Comparison of ENCODE assay signal across 8 cellular contexts in the genomic region with DNA sequence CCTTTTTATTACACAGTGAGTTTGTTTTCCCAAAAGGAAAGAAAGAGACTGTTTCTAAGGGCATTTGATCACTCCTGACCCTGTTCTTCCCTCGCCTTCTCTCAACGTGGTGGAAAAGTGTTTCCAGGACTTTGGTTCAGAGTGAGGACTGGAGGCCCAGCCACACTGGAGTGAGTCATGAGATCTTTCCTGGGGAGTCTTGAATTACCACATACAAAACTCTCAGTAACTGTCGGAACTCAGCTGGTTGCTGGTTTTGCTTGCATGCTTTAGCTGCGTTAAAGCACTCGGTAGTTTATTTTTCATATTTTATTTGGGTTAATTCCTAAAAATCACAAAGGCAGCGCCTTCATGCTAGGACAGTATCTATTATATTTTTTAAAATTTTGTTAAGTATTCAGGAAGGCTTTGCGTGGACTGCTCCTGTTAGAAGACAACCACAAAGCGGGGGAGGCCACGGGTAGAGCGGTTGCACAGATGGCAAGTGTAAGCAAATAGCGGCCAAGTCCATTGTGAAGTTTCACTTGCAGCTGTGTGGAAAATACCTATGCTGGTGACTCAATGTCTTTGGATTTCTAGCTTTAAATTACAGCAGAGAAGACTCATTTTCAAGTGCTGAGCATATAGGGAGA.
DNase-seq lines count a peak whose midpoint lies in the region; ATAC-seq and TF ChIP-seq lines count a peak whose summit lies in the region.

No MANE protein-coding gene starts in this region.

- DNase-seq in AG09319 (ENCODE audit: extremely low read depth, low read depth) (peak; percentile 90), Kasumi-1 (lab: John Stamatoyannopoulos, UW) (peak; percentile 87 to 88), chondrocyte (ENCODE audit: low spot score) (no peak), naive B cell (peak; percentile 12), left lobe of liver (ENCODE audit: low spot score) (no peak), mucosa of gallbladder (ENCODE audit: low spot score) (no peak)
- no peak for DNase-seq in stimulated activated CD4-positive, alpha-beta T cell treated with anti-CD3 and anti-CD28 coated beads, Interleukin-12 subunit alpha, Interleukin-12 subunit beta, amount 100 ng/mL, for 4 hours

- H3K4me1 Mint-ChIP-seq in chondrocyte (ENCODE audit: low read depth), result peaks cover 71% of the 10 kb centered on the region
- H3K4me1 Mint-ChIP-seq in naive B cell, result peaks cover 37 to 60% (median 50%) of the 10 kb centered on the region in 3 donors

- no peak for TF ChIP-seq CTCF in AG09319 (IDR thresholded peaks at IDR 0.05; ENCODE audit: low read depth, low read length)
- TF ChIP-seq CTCF in chondrocyte (IDR thresholded peaks at IDR 0.05), result no peak

- no peaks in the 10 kb centered on the region for H3K9me3 Mint-ChIP-seq in chondrocyte (ENCODE audit: low read depth)
- H3K9me3 Mint-ChIP-seq in naive B cell, result no peaks in the 10 kb centered on the region

- peak overlapping the region; percentile 79 for H3K4me3 Mint-ChIP-seq in chondrocyte (ENCODE audit: unreplicated experiment)
- peak overlapping the region; percentile 13 to 85 (median 64) for H3K4me3 Mint-ChIP-seq in naive B cell

- H3K27ac Mint-ChIP-seq in chondrocyte (ENCODE audit: unreplicated experiment), result peak overlapping the region; percentile 98
- peak overlapping the region in 4 of 6 donors; percentile 24 to 74 (median 41) for H3K27ac Mint-ChIP-seq in naive B cell

- H3K27me3 Mint-ChIP-seq in chondrocyte (ENCODE audit: low read depth) (no peaks in the 10 kb centered on the region), naive B cell (no peaks in the 10 kb centered on the region)

- peak; percentile 35 to 68 for ATAC-seq in naive B cell (ENCODE audit: low read depth in 2 of 2)
- ATAC-seq in GM21825 (IDR thresholded peaks at IDR 0.05; ENCODE audit: unreplicated experiment), result no peak
- no peak for ATAC-seq in left lobe of liver

- H3K36me3 Mint-ChIP-seq in chondrocyte (ENCODE audit: low read depth) (no peaks in the 10 kb centered on the region), naive B cell (peaks cover 7 to 9% of the 10 kb centered on the region in 2 donors)

Comparison
In these comparisons a context has a peak if more than half of its experiments do, and no peak if none do; other contexts are left out.
1. DNase-seq: peak in AG09319 (single experiment), Kasumi-1 (2 of 2) and naive B cell (single experiment); none in chondrocyte (single experiment), stimulated activated CD4-positive, alpha-beta T cell treated with anti-CD3 and anti-CD28 coated beads, Interleukin-12 subunit alpha, Interleukin-12 subunit beta, amount 100 ng/mL, for 4 hours (single experiment), left lobe of liver (single experiment) and mucosa of gallbladder (single experiment).
2. ATAC-seq: peak in naive B cell (2 of 2); none in GM21825 (single experiment) and left lobe of liver (single experiment).